Comparison of ENCODE assay signal across 7 cellular contexts in genomic region chr15:68791431-68792283, GRCh38. TPM values are rescaled to one million over a fixed set of nuclear protein-coding genes. Genes with fewer than 3 reads are reported as not detected.
A peak's percentile ranks its signal among the peaks of the same experiment; 100 is the strongest.
DNase-seq lines count a peak whose midpoint lies in the region; ATAC-seq and TF ChIP-seq lines count a peak whose summit lies in the region.

No MANE protein-coding gene starts in this region.

- TF ChIP-seq CTCF in HFFc6 (IDR thresholded peaks at IDR 0.05), result no peak

- CTCF ChIA-PET in activated CD8-positive, alpha-beta T cell treated with anti-CD3 and anti-CD28 coated beads, Interleukin-2, amount 10 ng/mL, durations not matched to agents 7 days and 5 days (lab: Charles Lee), result interaction anchor here (0.6 to 2.1 kb wide), 5 partner anchors 24 to 84 kb away, joined by 3 to 6 read pairs (median 3); no protein-coding TSS in a partner anchor

- POLR2A ChIA-PET in activated CD8-positive, alpha-beta T cell treated with anti-CD3 and anti-CD28 coated beads, Interleukin-2, amount 10 ng/mL, durations not matched to agents 7 days and 5 days (lab: Charles Lee), result interaction anchor here (5.5 kb wide), 1 partner anchor 26 kb away, joined by 34 read pairs; no protein-coding TSS in a partner anchor

- H3K4me1 Mint-ChIP-seq in activated CD8-positive, alpha-beta T cell treated with anti-CD3 and anti-CD28 coated beads, Interleukin-2, amount 10 ng/mL, durations not matched to agents 7 days and 5 days (ENCODE audit: low read depth), result peaks cover 84% of the 10 kb centered on the region
- peaks cover 31% of the 10 kb centered on the region for H3K4me1 Mint-ChIP-seq in HFFc6 (ENCODE audit: low read depth)

- ATAC-seq in GM19397 (IDR thresholded peaks at IDR 0.05; ENCODE audit: unreplicated experiment) (peak; percentile 56), HG03439 (IDR thresholded peaks at IDR 0.05; ENCODE audit: unreplicated experiment) (peak; percentile 46)
- ATAC-seq in activated CD8-positive, alpha-beta T cell treated with anti-CD3 and anti-CD28 coated beads, Interleukin-2, amount 10 ng/mL, durations not matched to agents 7 days and 5 days, result peak; percentile 80

- no peaks in the 10 kb centered on the region for H3K27me3 Mint-ChIP-seq in activated CD8-positive, alpha-beta T cell treated with anti-CD3 and anti-CD28 coated beads, Interleukin-2, amount 10 ng/mL, durations not matched to agents 7 days and 5 days (ENCODE audit: low read depth)
- peaks cover 1% of the 10 kb centered on the region; the same call in 1 of the 2 replicates for H3K27me3 Mint-ChIP-seq in HFFc6 (ENCODE audit: insufficient read depth)

- no peaks in the 10 kb centered on the region for H3K9me3 Mint-ChIP-seq in activated CD8-positive, alpha-beta T cell treated with anti-CD3 and anti-CD28 coated beads, Interleukin-2, amount 10 ng/mL, durations not matched to agents 7 days and 5 days (ENCODE audit: insufficient read depth)
- no peaks in the 10 kb centered on the region for H3K9me3 Mint-ChIP-seq in HFFc6

- H3K36me3 Mint-ChIP-seq in activated CD8-positive, alpha-beta T cell treated with anti-CD3 and anti-CD28 coated beads, Interleukin-2, amount 10 ng/mL, durations not matched to agents 7 days and 5 days (ENCODE audit: low read depth), result peaks cover 39% of the 10 kb centered on the region
- peaks cover 3% of the 10 kb centered on the region; the same call in 1 of the 2 replicates for H3K36me3 Mint-ChIP-seq in HFFc6 (ENCODE audit: low read depth)

- H3K27ac Mint-ChIP-seq in activated CD8-positive, alpha-beta T cell treated with anti-CD3 and anti-CD28 coated beads, Interleukin-2, amount 10 ng/mL, durations not matched to agents 7 days and 5 days, result peak overlapping the region; percentile 88
- H3K27ac Mint-ChIP-seq in HFFc6, result no peak overlapping the region

- peak; percentile 80 for DNase-seq in activated CD8-positive, alpha-beta T cell treated with anti-CD3 and anti-CD28 coated beads, Interleukin-2, amount 10 ng/mL, durations not matched to agents 7 days and 5 days
- peak; percentile 64 for DNase-seq in left kidney (ENCODE audit: low read depth, low spot score)
- DNase-seq in mesenteric fat pad (ENCODE audit: low spot score), result no peak
- no peak for DNase-seq in inferior parietal cortex (ENCODE audit: extremely low spot score)
- no peak for DNase-seq in HFFc6

- H3K4me3 Mint-ChIP-seq in activated CD8-positive, alpha-beta T cell treated with anti-CD3 and anti-CD28 coated beads, Interleukin-2, amount 10 ng/mL, durations not matched to agents 7 days and 5 days, result peak overlapping the region; percentile 58
- no peak overlapping the region for H3K4me3 Mint-ChIP-seq in HFFc6

RNA-seq across cellular contexts. Expression of gene ANP32A, which starts 29.0 kb away (rescaled TPM):
- 100 to 1,000 TPM; 227 TPM for total RNA-seq in activated CD8-positive, alpha-beta T cell treated with anti-CD3 and anti-CD28 coated beads, Interleukin-2, amount 10 ng/mL, durations not matched to agents 7 days and 5 days
- total RNA-seq in mesenteric fat pad, result 92.6 TPM
- total RNA-seq in HFFc6 (2021; fragmentation: NEBNext Ultra II Directional; extraction: Animal tissue kit (Norgen Biotek cat#: 25700)), result 100 to 1,000 TPM in 5 of 6 experiments, 10 to 100 TPM in 1; 95.7 to 130 (median 118) TPM

Comparison
In these comparisons a context has a peak if more than half of its experiments do, and no peak if none do; other contexts are left out.
1. DNase-seq: peak in activated CD8-positive, alpha-beta T cell treated with anti-CD3 and anti-CD28 coated beads, Interleukin-2, amount 10 ng/mL, durations not matched to agents 7 days and 5 days (single experiment) and left kidney (single experiment); none in mesenteric fat pad (single experiment), inferior parietal cortex (single experiment) and HFFc6 (single experiment).
2. Peak in every context shown above with its lines, with median percentiles within 50 percentile points of each other: ATAC-seq.